In genomic region chr18:10928971-10929373, GRCh38 we compare ENCODE assay signal across 10 cellular contexts.
DNase-seq lines count a peak whose midpoint lies in the region; ATAC-seq and TF ChIP-seq lines count a peak whose summit lies in the region.
"Had no signal": no experiment of that assay in that cellular context is flagged by ENCODE, and none has a peak within 500 bp of the region (broad histone marks: within the 10 kb centered on the region; RNA-seq: fewer than 3 reads in every experiment).

No MANE protein-coding gene starts in this region.

- intact Hi-C loops in right cardiac atrium (cut with DNase I) (no loop called here), ovary (cut with DNase I) (no loop called here), spleen (cut with DNase I; ENCODE audit: low total_unique reads) (no loop called here)

- no peak for TF ChIP-seq POLR2A in ovary (IDR thresholded peaks at IDR 0.05)
- TF ChIP-seq POLR2A in spleen (IDR thresholded peaks at IDR 0.05): no peak

- H3K4me2 ChIP-seq in Loucy (ENCODE audit: low read depth, low read length, poor library complexity, severe bottlenecking): peak overlapping the region; percentile 18

- ATAC-seq in GM18517 (IDR thresholded peaks at IDR 0.05; ENCODE audit: unreplicated experiment) (peak; percentile 79), right cardiac atrium (no peak)

- H3K9ac ChIP-seq in Loucy (ENCODE audit: low read depth, low read length, poor library complexity, severe bottlenecking): no peak overlapping the region

- peak; percentile 88 for DNase-seq in HCEC 1CT
- DNase-seq in iris pigment epithelial cell (ENCODE audit: low read depth): peak; percentile 86
- no peak for DNase-seq in right cardiac atrium
- no peak for DNase-seq in ovary
- no peak for DNase-seq in spleen
- DNase-seq in activated gamma-delta T cell (lab: John Stamatoyannopoulos, UW): no peak
- DNase-seq: T-helper 9 cell had no signal

- TF ChIP-seq CTCF in Loucy (conservative IDR thresholded peaks at IDR 0.05; ENCODE audit: low read length) (no peak), ovary (IDR thresholded peaks at IDR 0.05) (no peak), spleen (IDR thresholded peaks at IDR 0.05 in 8 of 11, conservative IDR thresholded peaks at IDR 0.05 in 3 of 11) (no peak)

- H3K4me3 ChIP-seq in Loucy (ENCODE audit: low read length, poor library complexity, severe bottlenecking) (no peak overlapping the region), right cardiac atrium (ENCODE audit: low read length) (no peak overlapping the region), ovary (no peak overlapping the region), spleen (no peak overlapping the region)

- H3K27me3 ChIP-seq in Loucy (ENCODE audit: insufficient read depth, low read length, poor library complexity, severe bottlenecking): no peaks in the 10 kb centered on the region
- H3K27me3 ChIP-seq in right cardiac atrium (ENCODE audit: control insufficient read depth, insufficient read depth): no peaks in the 10 kb centered on the region
- H3K27me3 ChIP-seq in ovary: no peaks in the 10 kb centered on the region
- H3K27me3 ChIP-seq in spleen (replicated peaks in 1 of 7): no peaks in the 10 kb centered on the region
- H3K27me3 ChIP-seq: neutrophil had no signal

- H4K20me1 ChIP-seq in Loucy (ENCODE audit: insufficient read depth, low read length, poor library complexity, severe bottlenecking): no peaks in the 10 kb centered on the region

- no peaks in the 10 kb centered on the region for H3K9me2 ChIP-seq in Loucy (replicated peaks; ENCODE audit: low read depth, low read length)

- no peak overlapping the region for H3K27ac ChIP-seq in right cardiac atrium (ENCODE audit: low read length)
- H3K27ac ChIP-seq in ovary: no peak overlapping the region
- H3K27ac ChIP-seq in spleen: no peak overlapping the region
- H3K27ac ChIP-seq: neutrophil had no signal

- H3K9me3 ChIP-seq in Loucy (ENCODE audit: insufficient read depth, low read depth, low read length) (no peaks in the 10 kb centered on the region), right cardiac atrium (ENCODE audit: control insufficient read depth, low read length) (no peaks in the 10 kb centered on the region), ovary (no peaks in the 10 kb centered on the region), spleen (no peaks in the 10 kb centered on the region)
- H3K9me3 ChIP-seq: neutrophil had no signal

- H2AFZ ChIP-seq in Loucy (ENCODE audit: low read length): no peak overlapping the region

- H3K4me1 ChIP-seq in Loucy (ENCODE audit: insufficient read depth, low read length, poor library complexity, severe bottlenecking): peaks cover 53% of the 10 kb centered on the region
- H3K4me1 ChIP-seq in right cardiac atrium (ENCODE audit: control insufficient read depth, insufficient read depth, low read length): no peaks in the 10 kb centered on the region
- peaks cover 5% of the 10 kb centered on the region for H3K4me1 ChIP-seq in ovary (ENCODE audit: insufficient read depth)
- peaks cover 0 to 18% (median 5%) of the 10 kb centered on the region in 6 donors for H3K4me1 ChIP-seq in spleen

- WGBS in right cardiac atrium: 90% methylated on average over 4 of the region's 4 CpGs
- 84 to 86% (median 85%) methylated on average over 4 of the region's 4 CpGs for WGBS in ovary, 3 donors
- 68 to 82% (median 77%) methylated on average over 4 of the region's 4 CpGs for WGBS in spleen, 5 donors

- peaks cover 13% of the 10 kb centered on the region; the same call in 1 of the 2 replicates for H3F3A ChIP-seq in Loucy (ENCODE audit: low read depth)

- no peak for TF ChIP-seq EP300 in ovary (IDR thresholded peaks at IDR 0.05)

- H3K79me2 ChIP-seq in Loucy (ENCODE audit: insufficient read depth, low read length): no peaks in the 10 kb centered on the region

- H3K36me3 ChIP-seq in Loucy (ENCODE audit: insufficient read depth, low read length) (no peaks in the 10 kb centered on the region), ovary (no peaks in the 10 kb centered on the region), spleen (no peaks in the 10 kb centered on the region)
- H3K36me3 ChIP-seq: neutrophil had no signal

Comparison
In these comparisons a context has a peak if more than half of its experiments do, and no peak if none do; other contexts are left out.
1. DNase-seq: peak in HCEC 1CT (single experiment) and iris pigment epithelial cell (single experiment); none in right cardiac atrium (0 of 3), ovary (0 of 5), spleen (single experiment) and activated gamma-delta T cell (single experiment).